9 cellular contexts compared by ENCODE assay signal in the genomic region with DNA sequence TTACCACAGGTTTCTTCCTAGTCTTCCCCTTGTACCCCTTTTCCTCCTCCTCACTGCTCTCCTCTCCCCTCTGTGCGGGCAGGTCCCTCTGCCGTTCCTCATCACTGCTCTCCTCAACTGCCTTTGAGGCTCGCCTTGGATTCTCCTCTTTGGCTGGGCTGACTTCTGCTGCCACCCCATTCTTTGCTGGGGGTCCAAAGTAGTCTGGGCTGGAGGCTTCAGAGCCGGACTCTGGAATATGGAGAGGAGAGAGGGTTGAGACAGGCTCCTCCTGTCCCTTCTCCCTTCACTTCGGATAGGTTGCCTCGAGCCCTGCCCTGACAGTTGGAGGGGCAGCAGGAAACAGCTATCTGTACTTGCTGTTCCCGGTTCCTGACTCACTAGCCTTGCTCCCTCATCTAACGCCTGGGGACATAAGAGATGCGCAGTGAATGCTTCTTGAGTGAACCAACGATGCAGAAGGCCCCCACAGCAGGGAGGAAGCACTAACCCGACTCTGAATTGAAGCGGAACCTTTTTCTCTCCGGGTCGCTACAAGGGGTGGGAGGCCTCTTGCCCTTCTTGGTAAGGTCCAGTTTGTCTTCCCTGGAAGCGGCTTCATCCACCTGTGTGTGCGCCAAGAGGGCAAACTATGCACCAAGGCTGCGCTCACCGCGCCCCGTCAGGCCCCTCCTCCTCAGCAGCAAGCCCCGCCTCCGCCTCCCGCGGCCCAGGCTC. TPM values are rescaled to one million over a fixed set of nuclear protein-coding genes. Genes with fewer than 3 reads are reported as not detected.
A peak's percentile ranks its signal among the peaks of the same experiment; 100 is the strongest.
DNase-seq lines count a peak whose midpoint lies in the region; ATAC-seq, FAIRE-seq and TF ChIP-seq lines count a peak whose summit lies in the region.
"Had no signal": no experiment of that assay in that cellular context is flagged by ENCODE, and none has a peak within 500 bp of the region (broad histone marks: within the 10 kb centered on the region; RNA-seq: fewer than 3 reads in every experiment).

No MANE protein-coding gene starts in this region.

- TF ChIP-seq CTCF in PC-3 (conservative IDR thresholded peaks at IDR 0.05; ENCODE audit: low read depth, low read length) (no peak), brain microvascular endothelial cell (IDR thresholded peaks at IDR 0.05; ENCODE audit: low read depth, low read length, missing control alignments) (no peak), kidney epithelial cell (IDR thresholded peaks at IDR 0.05; ENCODE audit: insufficient read depth, low read length, poor library complexity, severe bottlenecking) (no peak)

- H3K9me3 ChIP-seq in PC-3 (ENCODE audit: low read length) = no peaks in the 10 kb centered on the region

- peak overlapping the region; percentile 92 for H3K27ac ChIP-seq in PC-3 (ENCODE audit: low read length)
- peak overlapping the region; percentile 74 for H3K27ac ChIP-seq in brain microvascular endothelial cell

- H3K9ac ChIP-seq in PC-3 (ENCODE audit: low read length) = peak overlapping the region; percentile 100

- peaks cover 12% of the 10 kb centered on the region for H3K79me2 ChIP-seq in PC-3 (ENCODE audit: low read length)

- no TSS peak for BruUV-seq in PC-3 (replicated peaks; lab: Mats Ljungman, UMichigan)

- FAIRE-seq in HTR-8/SVneo (lab: Jason Lieb, UNC) = no peak

- CTCF ChIA-PET in PC-3 (lab: Charles Lee) = no interaction called here

- peak overlapping the region; percentile 100 for H3K4me2 ChIP-seq in PC-3 (ENCODE audit: low read length)

- no peaks in the 10 kb centered on the region for H3F3A ChIP-seq in PC-3 (ENCODE audit: low read length, unreplicated experiment)

- DNase-seq in PC-3 (peak; percentile 73), brain microvascular endothelial cell (peak; percentile 30), kidney epithelial cell (ENCODE audit: low read depth) (no peak), HuH-7.5 (ENCODE audit: low spot score) (no peak), HTR-8/SVneo (ENCODE audit: insufficient read length, low spot score) (no peak)
- DNase-seq in stimulated activated CD4-positive, alpha-beta T cell treated with anti-CD3 and anti-CD28 coated beads, Interleukin-4, amount 100 ng/mL, for 24 hours = peak; percentile 75

- POLR2A ChIA-PET in PC-3 (lab: Charles Lee; ENCODE audit: unreplicated experiment) = no interaction called here

- TF ChIP-seq POLR2A in GM18505 (IDR thresholded peaks at IDR 0.05; ENCODE audit: borderline replicate concordance, extremely low read depth, insufficient read depth, insufficient read length) = no peak

- no peaks in the 10 kb centered on the region for H4K20me1 ChIP-seq in PC-3 (ENCODE audit: low read length)

- in situ Hi-C loops in brain microvascular endothelial cell (cut with HindIII; ENCODE audit: low pct_ligation_motif_present, low sequenced_read_pairs) = no loop called here

- peak; percentile 35 for ATAC-seq in GM18505 (IDR thresholded peaks at IDR 0.05; ENCODE audit: unreplicated experiment)
- ATAC-seq in HG02571 (IDR thresholded peaks at IDR 0.05; ENCODE audit: unreplicated experiment) = peak; percentile 17
- ATAC-seq in PC-3 = peak; percentile 56

- H3K4me1 ChIP-seq in PC-3 (ENCODE audit: insufficient read depth, low read length) = peaks cover 24% of the 10 kb centered on the region

- intact Hi-C loops in PC-3 (cut with micrococcal nuclease) = no loop called here

- H3K36me3 ChIP-seq in PC-3 (ENCODE audit: low read depth, low read length) = peaks cover 8% of the 10 kb centered on the region; the same call in 1 of the 2 replicates
- peaks cover 35% of the 10 kb centered on the region for H3K36me3 ChIP-seq in brain microvascular endothelial cell (replicated peaks)
- H3K36me3 ChIP-seq in kidney epithelial cell (ENCODE audit: control insufficient read depth, insufficient read depth, low read length) = peaks cover 2% of the 10 kb centered on the region

- H3K27me3 ChIP-seq in PC-3 (ENCODE audit: low read length) (no peaks in the 10 kb centered on the region), brain microvascular endothelial cell (replicated peaks) (no peaks in the 10 kb centered on the region), kidney epithelial cell (ENCODE audit: control insufficient read depth, insufficient read depth, low read length) (no peaks in the 10 kb centered on the region)

- H3K9me2 ChIP-seq in PC-3 (replicated peaks; ENCODE audit: low read length) = no peaks in the 10 kb centered on the region

- H2AFZ ChIP-seq in PC-3 (ENCODE audit: low read length) = peak overlapping the region; percentile 100

- H3K4me3 ChIP-seq in PC-3 (ENCODE audit: low read length) (peak overlapping the region; percentile 91), brain microvascular endothelial cell (ENCODE audit: low read depth, low read length) (peak overlapping the region; percentile 97), kidney epithelial cell (ENCODE audit: low read depth, low read length) (peak overlapping the region; percentile 96)

RNA-seq across cellular contexts. Expression of a gene that starts 0.6 kb away (rescaled TPM):
- 18.4 and 26.8 TPM in 2 replicates for total RNA-seq in PC-3 (2014; rRNA removed)
- total RNA-seq in kidney epithelial cell = 13.2 and 20.3 TPM in 2 replicates

RNA-seq across cellular contexts. Expression of a gene that starts 1.3 kb away (rescaled TPM):
- 60.6 and 70.3 TPM in 2 replicates for total RNA-seq in PC-3 (2014; rRNA removed)
- total RNA-seq in kidney epithelial cell = 43.8 and 114 TPM in 2 replicates

RNA-seq across cellular contexts. Expression of a gene that starts 16.1 kb away (rescaled TPM):
- 4.6 and 5.2 TPM in 2 replicates for total RNA-seq in PC-3 (2014; rRNA removed)
- total RNA-seq in kidney epithelial cell = 0.33 TPM in 1 of 2 replicates, not detected in the other

RNA-seq across cellular contexts. Expression of a gene that starts 21.1 kb away (rescaled TPM):
- total RNA-seq in PC-3 (2014; rRNA removed) = 34.1 and 47.4 TPM in 2 replicates
- 40.1 and 41.7 TPM in 2 replicates for total RNA-seq in kidney epithelial cell

RNA-seq across cellular contexts. Expression of a gene that starts 28.2 kb away (rescaled TPM):
- total RNA-seq in PC-3 (2014; rRNA removed) = not detected in 2 replicates
- not detected in 2 replicates for total RNA-seq in kidney epithelial cell
- total RNA-seq: dermis microvascular lymphatic vessel endothelial cell had no signal

Comparison
In these comparisons a context has a peak if more than half of its experiments do, and no peak if none do; other contexts are left out.
1. DNase-seq: peak in PC-3 (single experiment), brain microvascular endothelial cell (single experiment) and stimulated activated CD4-positive, alpha-beta T cell treated with anti-CD3 and anti-CD28 coated beads, Interleukin-4, amount 100 ng/mL, for 24 hours (single experiment); none in kidney epithelial cell (single experiment), HuH-7.5 (single experiment) and HTR-8/SVneo (single experiment).
2. Peak in every context shown above with its lines, with median percentiles within 50 percentile points of each other: ATAC-seq and H3K4me3 ChIP-seq.